Comparison of ENCODE assay signal across 16 cellular contexts in the genomic region with DNA sequence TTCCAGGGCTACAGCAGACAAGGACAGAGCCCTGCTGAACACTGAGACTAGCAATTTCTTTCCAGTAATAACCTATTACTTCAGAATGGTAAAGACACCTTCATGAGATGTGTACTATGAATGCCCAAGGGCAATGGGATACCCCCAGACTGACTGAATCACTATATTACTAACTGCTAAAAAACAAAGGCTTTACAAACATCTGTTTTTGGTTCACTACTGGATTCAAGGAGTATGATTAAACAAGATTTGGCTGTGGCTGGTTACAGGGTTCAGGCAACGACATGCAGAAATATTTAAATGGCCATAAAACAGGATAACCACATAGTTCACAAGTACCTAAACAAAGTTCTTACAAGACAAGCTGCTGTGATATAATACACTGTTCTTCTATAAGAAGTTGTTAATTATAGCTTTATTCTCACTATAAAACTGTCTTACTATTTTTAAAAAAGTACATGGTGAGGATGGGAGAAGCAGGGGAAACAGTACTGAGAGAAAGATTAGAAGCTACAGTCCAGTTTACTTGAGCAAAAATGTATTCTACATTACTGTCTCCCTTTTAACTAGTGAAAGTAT.
DNase-seq lines count a peak whose midpoint lies in the region; ATAC-seq, FAIRE-seq and TF ChIP-seq lines count a peak whose summit lies in the region.
"Had no signal": no experiment of that assay in that cellular context is flagged by ENCODE, and none has a peak within 500 bp of the region (broad histone marks: within the 10 kb centered on the region; RNA-seq: fewer than 3 reads in every experiment).

No MANE protein-coding gene starts in this region.

- H3K9me2 ChIP-seq in GM23248 (ENCODE audit: insufficient read depth), result no peaks in the 10 kb centered on the region

- FAIRE-seq in keratinocyte (lab: Jason Lieb, UNC), result peak; percentile 93

- H3K9ac ChIP-seq in GM23248 (no peak overlapping the region), keratinocyte (ENCODE audit: control insufficient read depth, extremely low read depth, insufficient read depth, low read length) (no peak overlapping the region)
- H3K9ac ChIP-seq: BLaER1 had no signal

- no peak overlapping the region for H2AFZ ChIP-seq in GM23248
- H2AFZ ChIP-seq in keratinocyte (ENCODE audit: control insufficient read depth, low read length), result no peak overlapping the region

- no peak for ATAC-seq in sciatic nerve
- ATAC-seq in HG03565 (IDR thresholded peaks at IDR 0.05; ENCODE audit: unreplicated experiment), result no peak
- no peak for ATAC-seq in GM19452 (IDR thresholded peaks at IDR 0.05; ENCODE audit: unreplicated experiment)
- ATAC-seq: gastroesophageal sphincter had no signal

- DNase-seq in AG09309 (ENCODE audit: low read depth), result peak; percentile 48
- peak; percentile 80 for DNase-seq in GM23248
- peak; percentile 62 for DNase-seq in keratinocyte (ENCODE audit: low read depth, low spot score)
- no peak for DNase-seq in sciatic nerve (ENCODE audit: low spot score)
- no peak for DNase-seq in stimulated activated naive CD4-positive, alpha-beta T cell treated with Interleukin-2 at 50 U/mL for 16 hours (lab: John Stamatoyannopoulos, UW)
- DNase-seq: dermis blood vessel endothelial cell, DMS79 treated with DMSO at 0.1 percent for 48 hours, islet precursor cell, NCI-H2029 treated with DMSO at 0.1 percent for 48 hours, SJCRH30, uterus had no signal

- 0 to 3% methylated on average over 1 of the region's 1 CpG for WGBS in GM23248 (ENCODE audit: low coverage in 1 of 2, low lambda C conversion rate in 2 of 2, missing lambda C conversion rate in 2 of 2), 2 experiments

- H3K4me3 ChIP-seq in AG09309 (ENCODE audit: control insufficient read depth, low read depth, low read length) (no peak overlapping the region), GM23248 (no peak overlapping the region), keratinocyte (ENCODE audit: control insufficient read depth in 2 of 3, extremely low read depth in 1 of 3, insufficient read depth in 2 of 3, low read depth in 1 of 3, low read length in 3 of 3) (no peak overlapping the region)
- H3K4me3 ChIP-seq: BLaER1, gastroesophageal sphincter, SJCRH30, uterus had no signal

- H3K79me2 ChIP-seq in GM23248 (ENCODE audit: insufficient read depth) (peaks cover 59% of the 10 kb centered on the region), keratinocyte (ENCODE audit: control insufficient read depth, insufficient read depth, low read length) (peaks cover 50% of the 10 kb centered on the region)

- H3K27ac ChIP-seq in GM23248 (peak overlapping the region; percentile 16; the same call in 1 of the 2 replicates), angular gyrus (ENCODE audit: low read depth, low read length) (peak overlapping the region; percentile 17), keratinocyte (ENCODE audit: control insufficient read depth, insufficient read depth, low read length) (peak overlapping the region; percentile 55)
- H3K27ac ChIP-seq: BLaER1, gastroesophageal sphincter, SJCRH30 had no signal

- no peaks in the 10 kb centered on the region for H3K9me3 ChIP-seq in GM23248 (ENCODE audit: low read depth)
- H3K9me3 ChIP-seq in keratinocyte (ENCODE audit: control insufficient read depth, low read depth, low read length), result no peaks in the 10 kb centered on the region
- H3K9me3 ChIP-seq: BLaER1, gastroesophageal sphincter, SJCRH30, uterus had no signal

- H3K27me3 ChIP-seq in GM23248 (replicated peaks; ENCODE audit: insufficient read depth), result no peaks in the 10 kb centered on the region
- H3K27me3 ChIP-seq in keratinocyte (ENCODE audit: control insufficient read depth, extremely low read depth, insufficient read depth, low read length), result no peaks in the 10 kb centered on the region
- H3K27me3 ChIP-seq: BLaER1, gastroesophageal sphincter, SJCRH30, uterus had no signal

- H3K36me3 ChIP-seq in GM23248 (ENCODE audit: low read depth), result no peaks in the 10 kb centered on the region
- peaks cover 4 to 7% of the 10 kb centered on the region in 2 experiments for H3K36me3 ChIP-seq in keratinocyte (ENCODE audit: control insufficient read depth in 2 of 2, extremely low read depth in 1 of 2, insufficient read depth in 2 of 2, low read length in 2 of 2)
- H3K36me3 ChIP-seq: gastroesophageal sphincter, SJCRH30, uterus had no signal

- peaks cover 31% of the 10 kb centered on the region for H3K4me1 ChIP-seq in GM23248 (ENCODE audit: insufficient read depth)
- H3K4me1 ChIP-seq in keratinocyte (ENCODE audit: control insufficient read depth, extremely low read depth, insufficient read depth, low read length), result peaks cover 22% of the 10 kb centered on the region
- H3K4me1 ChIP-seq: BLaER1, SJCRH30, uterus had no signal

- no peak for TF ChIP-seq CTCF in AG09309 (IDR thresholded peaks at IDR 0.05; ENCODE audit: control insufficient read depth, insufficient read depth, low read depth, low read length, missing control alignments)
- TF ChIP-seq CTCF in keratinocyte (optimal IDR thresholded peaks at IDR 0.05 in 1 of 3, IDR thresholded peaks at IDR 0.05 in 1 of 3, conservative IDR thresholded peaks at IDR 0.05 in 1 of 3; ENCODE audit: extremely low read depth in 1 of 3, insufficient read depth in 2 of 3, low read length in 3 of 3), result no peak

- intact Hi-C loops in sciatic nerve (cut with DNase I), result no loop called here

- peaks cover 4% of the 10 kb centered on the region for H4K20me1 ChIP-seq in GM23248 (ENCODE audit: insufficient read depth)
- peaks cover 13% of the 10 kb centered on the region for H4K20me1 ChIP-seq in keratinocyte (ENCODE audit: control insufficient read depth, extremely low read depth, insufficient read depth, low read length)

- no peaks in the 10 kb centered on the region for H3K9me1 ChIP-seq in keratinocyte (ENCODE audit: control insufficient read depth, extremely low read depth, insufficient read depth, low read length)

- dilution Hi-C loops in keratinocyte (cut with MboI; ENCODE audit: extremely low pct_ligation_motif_present, low sequenced_read_pairs), result no loop called here

- H3F3A ChIP-seq in GM23248 (ENCODE audit: insufficient read depth), result peaks cover 11% of the 10 kb centered on the region; the same call in 1 of the 2 replicates

- in situ Hi-C loops in GM23248 (cut with MboI), result no loop called here

- H3K4me2 ChIP-seq in GM23248 (ENCODE audit: unreplicated experiment), result peak overlapping the region; percentile 36
- peak overlapping the region; percentile 44 for H3K4me2 ChIP-seq in keratinocyte (ENCODE audit: control insufficient read depth, extremely low read depth, insufficient read depth, low read depth, low read length)
- H3K4me2 ChIP-seq: BLaER1 had no signal

Comparison
In these comparisons a context has a peak if more than half of its experiments do, and no peak if none do; other contexts are left out.
1. DNase-seq: peak in AG09309 (single experiment), GM23248 (single experiment) and keratinocyte (single experiment); none in sciatic nerve (single experiment) and stimulated activated naive CD4-positive, alpha-beta T cell treated with Interleukin-2 at 50 U/mL for 16 hours (single experiment).
2. Peak in every context shown above with its lines, with median percentiles within 50 percentile points of each other: H3K27ac ChIP-seq.